Comparison of ENCODE assay signal across 1 cellular context in the genomic region with DNA sequence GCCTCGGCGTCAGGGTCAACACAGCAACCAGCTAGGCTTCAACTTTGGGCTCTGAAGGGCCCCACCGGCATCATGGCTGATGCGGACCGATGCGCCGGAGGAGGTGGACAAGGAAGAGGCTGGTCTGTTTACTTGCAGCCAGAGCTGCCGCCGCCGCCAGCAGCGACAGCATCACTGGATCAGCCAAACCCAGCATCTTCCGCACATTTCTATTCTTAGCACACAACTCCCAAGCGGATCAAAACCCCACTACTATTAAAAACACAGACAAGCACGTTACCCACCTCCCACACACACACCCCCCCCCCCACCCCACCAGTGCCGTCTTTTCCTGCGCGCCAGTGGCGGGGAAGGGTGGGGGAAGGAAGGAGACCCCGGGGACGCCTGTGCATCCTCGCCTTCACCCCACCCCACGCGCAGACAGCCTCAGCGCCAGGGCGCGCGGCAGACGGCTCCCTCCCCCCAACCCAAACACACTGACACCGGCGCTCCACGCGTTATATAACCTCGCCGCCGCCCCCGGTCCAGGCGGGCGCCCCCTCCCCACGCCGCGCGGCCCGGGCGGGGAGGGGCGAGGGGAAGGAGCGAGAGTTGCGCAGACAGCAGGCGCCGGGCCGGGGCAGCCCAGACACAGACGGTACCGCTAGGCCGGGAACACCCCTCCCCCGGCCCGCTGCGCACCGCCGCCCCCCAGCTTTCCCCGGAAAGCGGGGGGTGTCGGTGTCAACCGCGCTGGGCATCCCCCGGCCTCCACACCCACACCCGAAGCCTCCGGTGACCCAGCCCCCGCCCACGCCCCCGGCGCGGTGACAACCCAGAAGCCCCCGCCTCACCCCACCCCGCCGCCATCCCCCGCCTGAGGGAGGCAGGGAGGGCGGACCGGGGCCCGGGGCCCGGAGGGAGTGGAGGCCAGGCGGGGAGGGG.
TF ChIP-seq lines count a peak whose summit lies in the region.

No MANE protein-coding gene starts in this region.

TF ChIP-seq in IMR-90, 13 proteins besides CTCF, POLR2A, EP300 and RAD21:
- peak; percentile 58 for TF ChIP-seq MAZ (IDR thresholded peaks at IDR 0.05; ENCODE audit: borderline replicate concordance, low read depth, low read length)
- peak; percentile 7; the same call in 1 of the 2 replicates for TF ChIP-seq SMC3 (IDR thresholded peaks at IDR 0.05; ENCODE audit: low read depth, low read length)
- TF ChIP-seq ELK1 (IDR thresholded peaks at IDR 0.05; ENCODE audit: borderline replicate concordance, low read depth, low read length), result no peak
- TF ChIP-seq FOS (IDR thresholded peaks at IDR 0.05; ENCODE audit: low read depth, low read length), result no peak
- no peak for TF ChIP-seq RCOR1 (IDR thresholded peaks at IDR 0.05; ENCODE audit: insufficient replicate concordance, low read length)
- no peak for TF ChIP-seq RFX5 (IDR thresholded peaks at IDR 0.05; ENCODE audit: low read depth, low read length)
- no peak for TF ChIP-seq CHD1 (IDR thresholded peaks at IDR 0.05; ENCODE audit: low read depth, low read length)
- no peak for TF ChIP-seq CEBPB (IDR thresholded peaks at IDR 0.05; ENCODE audit: low read depth, low read length)
